ENCODE assay signal across 8 cellular contexts in genomic region chr1:1614954-1615255, GRCh38.
DNase-seq lines count a peak whose midpoint lies in the region; ATAC-seq and TF ChIP-seq lines count a peak whose summit lies in the region.

No MANE protein-coding gene starts in this region.

- ATAC-seq in GM21723 (IDR thresholded peaks at IDR 0.05; ENCODE audit: unreplicated experiment) = no peak
- ATAC-seq in HG02852 (IDR thresholded peaks at IDR 0.05; ENCODE audit: unreplicated experiment) = no peak

- no peaks in the 10 kb centered on the region for H4K20me1 ChIP-seq in SU-DHL-6 (ENCODE audit: low read depth, low read length)

- TF ChIP-seq CTCF in GM06990 (IDR thresholded peaks at IDR 0.05; ENCODE audit: insufficient read depth, low read length, poor library complexity, severe bottlenecking) (no peak), SU-DHL-6 (IDR thresholded peaks at IDR 0.05; ENCODE audit: insufficient read depth, low read length, poor library complexity, severe bottlenecking) (no peak), fibroblast of mammary gland (conservative IDR thresholded peaks at IDR 0.05; ENCODE audit: control insufficient read depth, insufficient read depth, low read depth, low read length) (no peak)

- H3K9me2 ChIP-seq in SU-DHL-6 (replicated peaks; ENCODE audit: insufficient read depth, low read length) = no peaks in the 10 kb centered on the region

- H3K4me1 ChIP-seq in rectal smooth muscle tissue (ENCODE audit: control insufficient read depth, insufficient read depth, low read length) = peaks cover 16% of the 10 kb centered on the region

- H3K27me3 ChIP-seq in GM06990 (replicated peaks; ENCODE audit: control insufficient read depth, insufficient read depth, low read length) = no peaks in the 10 kb centered on the region
- H3K27me3 ChIP-seq in SU-DHL-6 (ENCODE audit: low read length) = no peaks in the 10 kb centered on the region
- no peaks in the 10 kb centered on the region for H3K27me3 ChIP-seq in rectal smooth muscle tissue (ENCODE audit: control insufficient read depth, insufficient read depth, low read length)

- H3K27ac ChIP-seq in SU-DHL-6 (ENCODE audit: low read depth, low read length) (no peak overlapping the region), rectal smooth muscle tissue (ENCODE audit: low read depth, low read length) (peak overlapping the region; percentile 100)

- H3K4me3 ChIP-seq in GM06990 (replicated peaks; ENCODE audit: low read depth, low read length) = peak overlapping the region; percentile 98
- H3K4me3 ChIP-seq in SU-DHL-6 (ENCODE audit: insufficient read depth, low read length, poor library complexity, severe bottlenecking) = peak overlapping the region; percentile 94
- H3K4me3 ChIP-seq in fibroblast of mammary gland (ENCODE audit: control insufficient read depth, low read depth, low read length) = peak overlapping the region; percentile 87
- H3K4me3 ChIP-seq in rectal smooth muscle tissue (ENCODE audit: low read length) = peak overlapping the region; percentile 83

- 0 out of 2 replicates have a peak, but pooled peaks cover 3% of the 10 kb centered on the region for H3K79me2 ChIP-seq in SU-DHL-6 (ENCODE audit: insufficient read depth, low read length)

- H3K4me2 ChIP-seq in SU-DHL-6 (ENCODE audit: low read depth, low read length, poor library complexity, severe bottlenecking) = peak overlapping the region; percentile 96

- peak overlapping the region; percentile 8 for H2AFZ ChIP-seq in SU-DHL-6 (ENCODE audit: low read depth, low read length, severe bottlenecking)

- H3F3A ChIP-seq in SU-DHL-6 (ENCODE audit: insufficient read depth) = no peaks in the 10 kb centered on the region; the same call in 1 of the 2 replicates

- DNase-seq in GM06990 (ENCODE audit: extremely low read depth, insufficient read length) (no peak), fibroblast of mammary gland (ENCODE audit: low read depth) (no peak), activated gamma-delta T cell (lab: John Stamatoyannopoulos, UW) (no peak)
- no peak for DNase-seq in stimulated activated CD4-positive, alpha-beta T cell treated with anti-CD3 and anti-CD28 coated beads, Interleukin-4, amount 100 ng/mL, for 4 hours

- H3K9me3 ChIP-seq in SU-DHL-6 (ENCODE audit: insufficient read depth, low read length) = no peaks in the 10 kb centered on the region

- H3K9ac ChIP-seq in SU-DHL-6 (ENCODE audit: low read length) (peak overlapping the region; percentile 96), rectal smooth muscle tissue (ENCODE audit: low read length) (peak overlapping the region; percentile 33)

- H3K36me3 ChIP-seq in GM06990 (ENCODE audit: control insufficient read depth, insufficient read depth, low read length) = 0 out of 2 replicates have a peak, but pooled peaks cover 2% of the 10 kb centered on the region
- no peaks in the 10 kb centered on the region for H3K36me3 ChIP-seq in SU-DHL-6 (ENCODE audit: low read length)
- H3K36me3 ChIP-seq in rectal smooth muscle tissue (ENCODE audit: control insufficient read depth, insufficient read depth, low read length) = peaks cover 3% of the 10 kb centered on the region
